ENCODE assay signal across 21 cellular contexts in genomic region chr4:31148990-31149389, GRCh38.
"Had no signal": no experiment of that assay in that cellular context is flagged by ENCODE, and none has a peak within 500 bp of the region (broad histone marks: within the 10 kb centered on the region; RNA-seq: fewer than 3 reads in every experiment).

No MANE protein-coding gene starts in this region.

- H3K9me3 Mint-ChIP-seq: dendritic cell treated with granulocyte-macrophage colony-stimulating factor and Interleukin-4, amounts not matched to agents 40 ng/mL and 50 ng/mL, for 4 days; nephron had no signal

- DNase-seq: cerebellar nuclear complex; erythroblast; foreskin melanocyte; heart left ventricle; hypothalamus; immature natural killer cell; left lung; lower lobe of right lung; naive B cell; sigmoid colon; stimulated activated CD4-positive, alpha-beta T cell treated with anti-CD3 and anti-CD28 coated beads, Interleukin-12 subunit alpha, Interleukin-12 subunit beta, amount 100 ng/mL, for 4 hours; stimulated activated naive CD4-positive, alpha-beta T cell; stomach; substantia nigra; transverse colon had no signal

- H3K27me3 ChIP-seq: heart left ventricle, left lung, right atrium auricular region, sigmoid colon, stomach, transverse colon had no signal

- H3K4me1 ChIP-seq: left lung, lower lobe of right lung, right atrium auricular region, sigmoid colon had no signal

- H3K27ac Mint-ChIP-seq: dendritic cell treated with granulocyte-macrophage colony-stimulating factor and Interleukin-4, amounts not matched to agents 40 ng/mL and 50 ng/mL, for 4 days; immature natural killer cell; memory B cell; naive B cell; nephron had no signal

- H3K4me3 ChIP-seq: heart left ventricle, left lung, lower lobe of right lung, right atrium auricular region, sigmoid colon, skin epidermis, stomach, thoracic aorta, transverse colon had no signal

- H3K9me3 ChIP-seq: heart left ventricle, left lung, lower lobe of right lung, right atrium auricular region, sigmoid colon, stomach, thoracic aorta, transverse colon had no signal

- H3K4me3 Mint-ChIP-seq: dendritic cell treated with granulocyte-macrophage colony-stimulating factor and Interleukin-4, amounts not matched to agents 40 ng/mL and 50 ng/mL, for 4 days; immature natural killer cell; memory B cell; naive B cell; nephron had no signal

- H3K36me3 ChIP-seq: left lung, lower lobe of right lung, right atrium auricular region, transverse colon had no signal

- H3K27ac ChIP-seq: heart left ventricle, left lung, lower lobe of right lung, right atrium auricular region, sigmoid colon, skin epidermis, stomach, thoracic aorta, transverse colon had no signal

- H3K4me1 Mint-ChIP-seq: immature natural killer cell, memory B cell, naive B cell, nephron had no signal

- H3K36me3 Mint-ChIP-seq: immature natural killer cell, memory B cell, naive B cell had no signal

- H3K27me3 Mint-ChIP-seq: dendritic cell treated with granulocyte-macrophage colony-stimulating factor and Interleukin-4, amounts not matched to agents 40 ng/mL and 50 ng/mL, for 4 days; memory B cell; naive B cell had no signal
